ENCODE assay signal across 23 cellular contexts in genomic region chrX:97936296-97936695, GRCh38.
DNase-seq lines count a peak whose midpoint lies in the region; ATAC-seq and TF ChIP-seq lines count a peak whose summit lies in the region.
"Had no signal": no experiment of that assay in that cellular context is flagged by ENCODE, and none has a peak within 500 bp of the region (broad histone marks: within the 10 kb centered on the region; RNA-seq: fewer than 3 reads in every experiment).

No MANE protein-coding gene starts in this region.

- TF ChIP-seq CTCF in LNCaP clone FGC (IDR thresholded peaks at IDR 0.05; ENCODE audit: control insufficient read depth, extremely low read depth, insufficient read depth): no peak
- no peak for TF ChIP-seq CTCF in WERI-Rb-1 (IDR thresholded peaks at IDR 0.05; ENCODE audit: low read depth, low read length)

- no peak overlapping the region for H3K4me3 ChIP-seq in LNCaP clone FGC (ENCODE audit: low read depth, low read length)
- H3K4me3 ChIP-seq in WERI-Rb-1 (ENCODE audit: low read depth, low read length): no peak overlapping the region
- H3K4me3 ChIP-seq: BLaER1 treated with 17β-estradiol and CSF1 and Interleukin-3, amounts not matched to agents 10 nM and 100 nM; GM12878; GM23248 had no signal

- DNase-seq in DMS 273 (lab: John Stamatoyannopoulos, UW; ENCODE audit: unreplicated experiment) (peak; percentile 7), DMS 273 treated with DMSO at 0.1 percent for 48 hours (lab: John Stamatoyannopoulos, UW) (no peak), LNCaP clone FGC (ENCODE audit: low read depth) (peak; percentile 78), NCI-H524 treated with DMSO at 0.1 percent for 48 hours (lab: John Stamatoyannopoulos, UW) (peak; percentile 85), HCEC 1CT (no peak), WERI-Rb-1 (no peak)
- DNase-seq: ACHN; AML-193; BE2C; Calu3; CD4-positive, alpha-beta T cell; COR-L47; DMS79; EL; GDM1; GM23248; H7 had no signal

- H3K27ac ChIP-seq in WERI-Rb-1: no peak overlapping the region
- H3K27ac ChIP-seq: 22Rv1; BLaER1 treated with 17β-estradiol and CSF1 and Interleukin-3, amounts not matched to agents 10 nM and 100 nM; GM23248 had no signal

- no peaks in the 10 kb centered on the region for H3K27me3 ChIP-seq in WERI-Rb-1 (ENCODE audit: insufficient read depth, low read depth, severe bottlenecking)
- H3K27me3 ChIP-seq: BE2C had no signal

- ATAC-seq in esophagus mucosa (peak; percentile 65), HG02870 (IDR thresholded peaks at IDR 0.05; ENCODE audit: unreplicated experiment) (no peak)
- ATAC-seq: GM12878, HCT116 had no signal

- no peaks in the 10 kb centered on the region for H3K9me3 ChIP-seq in WERI-Rb-1 (ENCODE audit: severe bottlenecking)
- H3K9me3 ChIP-seq: BE2C; BLaER1 treated with 17β-estradiol and CSF1 and Interleukin-3, amounts not matched to agents 10 nM and 100 nM had no signal

- no peaks in the 10 kb centered on the region for H3K36me3 ChIP-seq in WERI-Rb-1
- H3K36me3 ChIP-seq: BE2C; BLaER1 treated with 17β-estradiol and CSF1 and Interleukin-3, amounts not matched to agents 10 nM and 100 nM had no signal

Comparison
In these comparisons a context has a peak if more than half of its experiments do, and no peak if none do; other contexts are left out.
1. DNase-seq: peak in DMS 273 (single experiment), LNCaP clone FGC (single experiment) and NCI-H524 treated with DMSO at 0.1 percent for 48 hours (single experiment); none in DMS 273 treated with DMSO at 0.1 percent for 48 hours (single experiment), HCEC 1CT (single experiment) and WERI-Rb-1 (single experiment).